ENCODE assay signal across 9 cellular contexts in the genomic region with DNA sequence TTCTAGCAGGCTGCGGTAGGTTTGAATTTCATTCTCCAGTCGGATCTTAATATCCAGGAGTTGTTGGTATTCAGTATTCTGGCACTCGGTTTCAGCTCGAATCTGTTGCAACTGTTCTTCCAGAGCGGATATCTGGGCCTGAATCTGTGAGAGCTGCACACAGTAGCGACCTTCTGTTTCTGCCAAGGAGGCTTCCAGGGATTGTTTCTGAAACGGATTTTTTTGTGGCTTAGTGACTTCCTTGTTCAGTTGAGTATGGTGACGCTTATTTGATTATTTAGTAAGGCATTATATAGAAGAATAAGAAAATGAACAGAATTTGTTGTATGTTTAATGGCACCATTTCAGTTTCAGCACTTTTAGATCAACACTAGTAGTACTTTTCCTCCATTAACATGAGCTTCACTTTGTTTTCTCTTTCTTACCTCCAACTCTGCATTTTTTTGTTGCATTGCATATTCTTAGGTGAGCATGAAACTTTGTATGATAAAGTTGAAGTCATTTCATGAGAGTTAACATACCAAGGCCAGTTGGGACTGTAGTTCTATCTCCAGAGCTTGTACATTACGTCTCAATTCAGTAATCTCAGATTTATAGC. TPM values are rescaled to one million over a fixed set of nuclear protein-coding genes. Genes with fewer than 3 reads are reported as not detected.
DNase-seq lines count a peak whose midpoint lies in the region; ATAC-seq, FAIRE-seq and TF ChIP-seq lines count a peak whose summit lies in the region.
"Had no signal": no experiment of that assay in that cellular context is flagged by ENCODE, and none has a peak within 500 bp of the region (broad histone marks: within the 10 kb centered on the region; RNA-seq: fewer than 3 reads in every experiment).

No MANE protein-coding gene starts in this region.

- H3K4me1 ChIP-seq in heart right ventricle: peaks cover 0 to 37% (median 24%) of the 10 kb centered on the region in 9 donors
- H3K4me1 ChIP-seq in sigmoid colon: peaks cover 0 to 15% (median 0%) of the 10 kb centered on the region in 4 donors

- no peaks in the 10 kb centered on the region for H3K27me3 Mint-ChIP-seq in activated CD4-positive, alpha-beta T cell treated with anti-CD3 and anti-CD28 coated beads, Interleukin-2, amount 10 ng/mL, durations not matched to agents 7 days and 5 days
- peaks cover 3% of the 10 kb centered on the region for H3K27me3 Mint-ChIP-seq in activated naive CD8-positive, alpha-beta T cell

- FAIRE-seq in GM12892 (lab: Jason Lieb, UNC): no peak
- FAIRE-seq: islet of Langerhans had no signal

- peak; percentile 38 to 90 (median 80) for ATAC-seq in heart right ventricle
- no peak for ATAC-seq in GM19467 (IDR thresholded peaks at IDR 0.05; ENCODE audit: unreplicated experiment)

- H3K4me3 ChIP-seq in heart right ventricle (peak overlapping the region; percentile 39 to 79 (median 69)), sigmoid colon (peak overlapping the region; percentile 48 to 83 (median 72))

- peaks cover 41% of the 10 kb centered on the region for H3K36me3 Mint-ChIP-seq in activated CD4-positive, alpha-beta T cell treated with anti-CD3 and anti-CD28 coated beads, Interleukin-2, amount 10 ng/mL, durations not matched to agents 7 days and 5 days (ENCODE audit: low read depth)
- peaks cover 19% of the 10 kb centered on the region for H3K36me3 Mint-ChIP-seq in activated naive CD8-positive, alpha-beta T cell

- no peak for TF ChIP-seq CTCF in heart right ventricle (IDR thresholded peaks at IDR 0.05)
- no peak for TF ChIP-seq CTCF in sigmoid colon (IDR thresholded peaks at IDR 0.05)

- no peak for TF ChIP-seq POLR2A in sigmoid colon (IDR thresholded peaks at IDR 0.05)
- TF ChIP-seq POLR2A in GM12892 (IDR thresholded peaks at IDR 0.05; ENCODE audit: low read depth, low read length): no peak

- H3K9me3 Mint-ChIP-seq in activated CD4-positive, alpha-beta T cell treated with anti-CD3 and anti-CD28 coated beads, Interleukin-2, amount 10 ng/mL, durations not matched to agents 7 days and 5 days: peaks cover 7% of the 10 kb centered on the region
- H3K9me3 Mint-ChIP-seq in activated naive CD8-positive, alpha-beta T cell (ENCODE audit: low read depth): no peaks in the 10 kb centered on the region

- no peaks in the 10 kb centered on the region for H3K27me3 ChIP-seq in heart right ventricle
- H3K27me3 ChIP-seq in sigmoid colon: no peaks in the 10 kb centered on the region

- peak overlapping the region; percentile 74 for H3K4me3 Mint-ChIP-seq in activated CD4-positive, alpha-beta T cell treated with anti-CD3 and anti-CD28 coated beads, Interleukin-2, amount 10 ng/mL, durations not matched to agents 7 days and 5 days
- peak overlapping the region; percentile 88 for H3K4me3 Mint-ChIP-seq in activated naive CD8-positive, alpha-beta T cell

- H3K27ac ChIP-seq in heart right ventricle (peak overlapping the region; percentile 90 to 98 (median 94)), sigmoid colon (peak overlapping the region; percentile 78 to 89 (median 82))

- POLR2A ChIA-PET in activated CD4-positive, alpha-beta T cell treated with anti-CD3 and anti-CD28 coated beads, Interleukin-2, amount 10 ng/mL, durations not matched to agents 7 days and 5 days (lab: Charles Lee): interaction anchor here (1.2 kb wide), 1 partner anchor 870 kb away, joined by 4 read pairs; no protein-coding TSS in a partner anchor

- peaks cover 39% of the 10 kb centered on the region for H3K4me1 Mint-ChIP-seq in activated CD4-positive, alpha-beta T cell treated with anti-CD3 and anti-CD28 coated beads, Interleukin-2, amount 10 ng/mL, durations not matched to agents 7 days and 5 days
- H3K4me1 Mint-ChIP-seq in activated naive CD8-positive, alpha-beta T cell (ENCODE audit: low read depth): peaks cover 20% of the 10 kb centered on the region

- peak overlapping the region; percentile 75 for H3K27ac Mint-ChIP-seq in activated CD4-positive, alpha-beta T cell treated with anti-CD3 and anti-CD28 coated beads, Interleukin-2, amount 10 ng/mL, durations not matched to agents 7 days and 5 days
- peak overlapping the region; percentile 81 for H3K27ac Mint-ChIP-seq in activated naive CD8-positive, alpha-beta T cell

- CTCF ChIA-PET in activated CD4-positive, alpha-beta T cell treated with anti-CD3 and anti-CD28 coated beads, Interleukin-2, amount 10 ng/mL, durations not matched to agents 7 days and 5 days (lab: Charles Lee): no interaction called here

- no peak for TF ChIP-seq EP300 in sigmoid colon (IDR thresholded peaks at IDR 0.05)

- H3K36me3 ChIP-seq in heart right ventricle: peaks cover 0 to 19% (median 0%) of the 10 kb centered on the region in 9 donors
- peaks cover 0 to 11% (median 0%) of the 10 kb centered on the region in 4 donors for H3K36me3 ChIP-seq in sigmoid colon

- intact Hi-C loops in heart right ventricle (cut with DNase I) (loop anchor here in 1 of 10 donors (10.0 kb wide), 1 partner anchor 55 kb away; no protein-coding TSS in a partner anchor), sigmoid colon (cut with DNase I) (loop anchor here (5.0 kb wide), 1 partner anchor 172 kb away; the partner anchor contains the start of gene SMARCE1)

- DNase-seq in activated CD4-positive, alpha-beta T cell treated with anti-CD3 and anti-CD28 coated beads, Interleukin-2, amount 10 ng/mL, durations not matched to agents 7 days and 5 days: no peak
- DNase-seq in activated CD4-positive, alpha-beta T cell treated with anti-CD3 and anti-CD28 coated beads for 1 hour: no peak
- DNase-seq in heart right ventricle (peak in 1 of 2 donors; percentile 51), sigmoid colon (no peak), GM12892 (ENCODE audit: insufficient read length) (no peak), CD1c-positive myeloid dendritic cell (ENCODE audit: extremely low spot score) (no peak)

- H3K9me3 ChIP-seq in heart right ventricle: peaks cover 0 to 3% (median 0%) of the 10 kb centered on the region in 11 donors
- H3K9me3 ChIP-seq in sigmoid colon: peaks cover 0 to 3% (median 0%) of the 10 kb centered on the region in 4 donors

- 44 to 49% methylated on average over 9 of the region's 9 CpGs for WGBS in heart right ventricle, 2 donors
- WGBS in sigmoid colon, 2 donors: 58 to 73% methylated on average over 9 of the region's 9 CpGs

RNA-seq across cellular contexts. Expression of gene KRT10, which starts 2.8 kb away (rescaled TPM):
- total RNA-seq in activated CD4-positive, alpha-beta T cell treated with anti-CD3 and anti-CD28 coated beads, Interleukin-2, amount 10 ng/mL, durations not matched to agents 7 days and 5 days: 10 to 100 TPM; 21.0 to 22.9 TPM
- total RNA-seq in heart right ventricle: 10 to 100 TPM; 40.9 to 63.1 (median 48.5) TPM
- 10 to 100 TPM; 44.0 to 86.8 TPM for polyA plus RNA-seq in heart right ventricle
- 10 to 100 TPM in 1 of 4 donors, 1 to 10 TPM in 2, under 1 TPM in 1; 0.83 to 26.0 (median 6.7) TPM for total RNA-seq in sigmoid colon
- polyA plus RNA-seq in sigmoid colon: 10 to 100 TPM; 14.6 to 42.0 (median 32.4) TPM
- 31.5 TPM for polyA plus RNA-seq in GM12892 (2012; ENCODE audit: missing spikeins)

RNA-seq across cellular contexts. Expression of gene KRT28, which starts 19.9 kb away (rescaled TPM):
- not detected for total RNA-seq in activated CD4-positive, alpha-beta T cell treated with anti-CD3 and anti-CD28 coated beads, Interleukin-2, amount 10 ng/mL, durations not matched to agents 7 days and 5 days
- not detected for total RNA-seq in heart right ventricle
- polyA plus RNA-seq in heart right ventricle: not detected
- not detected for total RNA-seq in sigmoid colon
- polyA plus RNA-seq in sigmoid colon: not detected
- not detected for polyA plus RNA-seq in GM12892 (2012; ENCODE audit: missing spikeins)

RNA-seq across cellular contexts. Expression of gene KRT27, which starts 37.3 kb away (rescaled TPM):
- total RNA-seq in activated CD4-positive, alpha-beta T cell treated with anti-CD3 and anti-CD28 coated beads, Interleukin-2, amount 10 ng/mL, durations not matched to agents 7 days and 5 days: not detected
- total RNA-seq in heart right ventricle (under 1 TPM in 1 of 10 donors, not detected in 9; 0.21 TPM), sigmoid colon (under 1 TPM in 1 of 4 donors, not detected in 3; 0.55 TPM)
- polyA plus RNA-seq in heart right ventricle (not detected), sigmoid colon (under 1 TPM in 1 of 3 donors, not detected in 2; 0.07 TPM)
- polyA plus RNA-seq in GM12892 (2012; ENCODE audit: missing spikeins): not detected

RNA-seq across cellular contexts. Expression of gene KRT12, which starts 47.4 kb away (rescaled TPM):
- total RNA-seq in activated CD4-positive, alpha-beta T cell treated with anti-CD3 and anti-CD28 coated beads, Interleukin-2, amount 10 ng/mL, durations not matched to agents 7 days and 5 days: not detected
- total RNA-seq in heart right ventricle (not detected), sigmoid colon (not detected)
- polyA plus RNA-seq in heart right ventricle (not detected), sigmoid colon (1 to 10 TPM; 1.2 to 1.8 (median 1.3) TPM)
- not detected for polyA plus RNA-seq in GM12892 (2012; ENCODE audit: missing spikeins)

RNA-seq across cellular contexts. Expression of gene KRT26, which starts 47.6 kb away (rescaled TPM):
- not detected for total RNA-seq in activated CD4-positive, alpha-beta T cell treated with anti-CD3 and anti-CD28 coated beads, Interleukin-2, amount 10 ng/mL, durations not matched to agents 7 days and 5 days
- total RNA-seq in heart right ventricle: not detected
- polyA plus RNA-seq in heart right ventricle: not detected
- not detected for total RNA-seq in sigmoid colon
- polyA plus RNA-seq in sigmoid colon: not detected
- polyA plus RNA-seq in GM12892 (2012; ENCODE audit: missing spikeins): not detected
